1 cellular context compared by ENCODE assay signal in the genomic region with DNA sequence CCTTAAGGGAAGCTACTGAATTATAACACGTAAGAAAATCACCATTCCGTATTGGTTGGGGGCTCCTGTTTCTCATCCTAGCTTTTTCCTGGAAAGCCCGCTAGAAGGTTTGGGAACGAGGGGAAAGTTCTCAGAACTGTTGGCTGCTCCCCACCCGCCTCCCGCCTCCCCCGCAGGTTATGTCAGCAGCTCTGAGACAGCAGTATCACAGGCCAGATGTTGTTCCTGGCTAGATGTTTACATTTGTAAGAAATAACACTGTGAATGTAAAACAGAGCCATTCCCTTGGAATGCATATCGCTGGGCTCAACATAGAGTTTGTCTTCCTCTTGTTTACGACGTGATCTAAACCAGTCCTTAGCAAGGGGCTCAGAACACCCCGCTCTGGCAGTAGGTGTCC.
TF ChIP-seq lines count a peak whose summit lies in the region.

No MANE protein-coding gene starts in this region.

TF ChIP-seq in WTC11, 78 proteins besides CTCF, POLR2A, EP300 and RAD21 (continued from another document):
- TF ChIP-seq, protein P1, sequence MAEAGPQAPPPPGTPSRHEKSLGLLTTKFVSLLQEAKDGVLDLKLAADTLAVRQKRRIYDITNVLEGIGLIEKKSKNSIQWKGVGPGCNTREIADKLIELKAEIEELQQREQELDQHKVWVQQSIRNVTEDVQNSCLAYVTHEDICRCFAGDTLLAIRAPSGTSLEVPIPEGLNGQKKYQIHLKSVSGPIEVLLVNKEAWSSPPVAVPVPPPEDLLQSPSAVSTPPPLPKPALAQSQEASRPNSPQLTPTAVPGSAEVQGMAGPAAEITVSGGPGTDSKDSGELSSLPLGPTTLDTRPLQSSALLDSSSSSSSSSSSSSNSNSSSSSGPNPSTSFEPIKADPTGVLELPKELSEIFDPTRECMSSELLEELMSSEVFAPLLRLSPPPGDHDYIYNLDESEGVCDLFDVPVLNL (CRISPR knock-in tag; IDR thresholded peaks at IDR 0.05; ENCODE audit: borderline replicate concordance, low read depth) = no peak
- no peak for TF ChIP-seq RELA (CRISPR knock-in tag; IDR thresholded peaks at IDR 0.05; ENCODE audit: borderline replicate concordance)
